Comparison of ENCODE assay signal across 10 cellular contexts in the genomic region with DNA sequence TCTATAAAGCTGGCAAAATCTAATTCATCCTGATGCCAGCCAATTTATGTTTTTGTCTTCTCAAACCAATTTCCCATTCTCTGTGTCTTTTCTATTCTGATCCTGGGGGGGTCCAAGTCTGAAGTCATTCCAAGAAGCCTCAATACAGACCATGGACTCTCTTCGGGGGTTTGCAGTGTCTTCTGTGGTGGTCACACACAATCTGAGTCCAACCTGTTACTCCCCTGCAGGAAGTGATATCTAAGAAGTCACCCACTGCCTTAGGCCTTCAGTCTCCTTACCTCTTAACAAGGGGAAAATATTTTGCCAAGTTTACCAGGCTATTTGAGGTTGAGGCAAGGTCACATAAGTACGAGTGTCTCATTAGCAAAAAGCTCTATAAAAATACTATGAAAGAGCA. TPM values are rescaled to one million over a fixed set of nuclear protein-coding genes. Genes with fewer than 3 reads are reported as not detected.
DNase-seq lines count a peak whose midpoint lies in the region; ATAC-seq and TF ChIP-seq lines count a peak whose summit lies in the region.
"Had no signal": no experiment of that assay in that cellular context is flagged by ENCODE, and none has a peak within 500 bp of the region (broad histone marks: within the 10 kb centered on the region; RNA-seq: fewer than 3 reads in every experiment).

No MANE protein-coding gene starts in this region.

- peaks cover 4% of the 10 kb centered on the region; the same call in 2 of the 3 replicates for H3K9me3 Mint-ChIP-seq in GM23338

- H3K9me2 ChIP-seq in GM23338 (ENCODE audit: insufficient read depth) (no peaks in the 10 kb centered on the region), PC-3 (replicated peaks; ENCODE audit: low read length) (no peaks in the 10 kb centered on the region)

- H3K9ac ChIP-seq in PC-3 (ENCODE audit: low read length), result no peak overlapping the region

- ATAC-seq in GM23338 (no peak), PC-3 (no peak), HG02852 (IDR thresholded peaks at IDR 0.05; ENCODE audit: unreplicated experiment) (no peak)
- ATAC-seq: body of pancreas had no signal

- H4K20me1 ChIP-seq in GM23338 (replicated peaks; ENCODE audit: insufficient read depth) (peaks cover 14% of the 10 kb centered on the region; the same call in 1 of the 2 replicates), PC-3 (ENCODE audit: low read length) (peaks cover 42% of the 10 kb centered on the region)

- no peak for TF ChIP-seq POLR2A in prostate gland (IDR thresholded peaks at IDR 0.05)

- no peaks in the 10 kb centered on the region; the same call in 1 of the 3 replicates for H3K36me3 Mint-ChIP-seq in GM23338 (ENCODE audit: low read depth)

- BruUV-seq in PC-3 (replicated peaks; lab: Mats Ljungman, UMichigan), result no TSS peak

- H3K27ac ChIP-seq in GM23338 (ENCODE audit: low read depth) (no peak overlapping the region), PC-3 (ENCODE audit: low read length) (no peak overlapping the region), prostate gland (peak overlapping the region; percentile 97 to 99)

- POLR2A ChIA-PET in PC-3 (lab: Charles Lee; ENCODE audit: unreplicated experiment), result no interaction called here

- peaks cover 49% of the 10 kb centered on the region for H3K4me1 Mint-ChIP-seq in GM23338

- H3K4me2 ChIP-seq in GM23338, result peak overlapping the region; percentile 76
- peak overlapping the region; percentile 91 for H3K4me2 ChIP-seq in PC-3 (ENCODE audit: low read length)

- TF ChIP-seq CTCF in GM23338 (conservative IDR thresholded peaks at IDR 0.05; ENCODE audit: low read depth in 2 of 2), result no peak
- TF ChIP-seq CTCF in PC-3 (conservative IDR thresholded peaks at IDR 0.05; ENCODE audit: low read depth, low read length), result no peak
- TF ChIP-seq CTCF in epithelial cell of esophagus (IDR thresholded peaks at IDR 0.05; ENCODE audit: insufficient read depth, low read depth, low read length, missing control alignments), result no peak
- no peak for TF ChIP-seq CTCF in prostate gland (IDR thresholded peaks at IDR 0.05)

- H3K27me3 ChIP-seq in GM23338 (ENCODE audit: insufficient read depth) (peaks cover 7% of the 10 kb centered on the region; the same call in 1 of the 2 replicates), PC-3 (ENCODE audit: low read length) (no peaks in the 10 kb centered on the region), prostate gland (replicated peaks; ENCODE audit: insufficient read depth) (no peaks in the 10 kb centered on the region), HAP-1 (ENCODE audit: low read depth) (no peaks in the 10 kb centered on the region)
- H3K27me3 ChIP-seq: body of pancreas had no signal

- H3K4me3 Mint-ChIP-seq in GM23338, result peak overlapping the region; percentile 95; the same call in 2 of the 3 replicates

- no peaks in the 10 kb centered on the region for H3K9me3 ChIP-seq in PC-3 (ENCODE audit: low read length)
- H3K9me3 ChIP-seq in prostate gland, result no peaks in the 10 kb centered on the region
- H3K9me3 ChIP-seq in HAP-1, result no peaks in the 10 kb centered on the region
- H3K9me3 ChIP-seq: body of pancreas had no signal

- H3K79me2 ChIP-seq in GM23338 (replicated peaks; ENCODE audit: insufficient read depth) (peaks cover 51% of the 10 kb centered on the region), PC-3 (ENCODE audit: low read length) (peaks cover 64% of the 10 kb centered on the region)

- H3K4me1 ChIP-seq in GM23338 (ENCODE audit: insufficient read depth) (peaks cover 39% of the 10 kb centered on the region), PC-3 (ENCODE audit: insufficient read depth, low read length) (peaks cover 38% of the 10 kb centered on the region), prostate gland (replicated peaks) (peaks cover 40% of the 10 kb centered on the region), HAP-1 (peaks cover 37% of the 10 kb centered on the region)

- CTCF ChIA-PET in PC-3 (lab: Charles Lee), result interaction anchor here (0.6 kb wide), 2 partner anchors 9 to 457 kb away, joined by 3 to 10 read pairs; no protein-coding TSS in a partner anchor

- H3K4me3 ChIP-seq in GM23338, result peak overlapping the region; percentile 62; the same call in 1 of the 2 replicates
- H3K4me3 ChIP-seq in PC-3 (ENCODE audit: low read length), result peak overlapping the region; percentile 84
- peak overlapping the region; percentile 97 for H3K4me3 ChIP-seq in epithelial cell of esophagus (ENCODE audit: low read length)
- H3K4me3 ChIP-seq in prostate gland, result no peak overlapping the region
- no peak overlapping the region for H3K4me3 ChIP-seq in HAP-1
- H3K4me3 ChIP-seq: body of pancreas had no signal

- no peaks in the 10 kb centered on the region for H3K36me3 ChIP-seq in GM23338 (ENCODE audit: insufficient read depth)
- peaks cover 4% of the 10 kb centered on the region; the same call in 1 of the 2 replicates for H3K36me3 ChIP-seq in PC-3 (ENCODE audit: low read depth, low read length)
- H3K36me3 ChIP-seq in prostate gland, result no peaks in the 10 kb centered on the region
- peaks cover 3% of the 10 kb centered on the region for H3K36me3 ChIP-seq in HAP-1 (replicated peaks)

- H3K27ac Mint-ChIP-seq in GM23338, result no peak overlapping the region

- H2AFZ ChIP-seq in GM23338 (no peak overlapping the region), PC-3 (ENCODE audit: low read length) (no peak overlapping the region)

- no peak for DNase-seq in GM23338 (ENCODE audit: low spot score)
- DNase-seq in PC-3, result no peak
- no peak for DNase-seq in epithelial cell of esophagus (ENCODE audit: low read depth)
- no peak for DNase-seq in prostate gland (ENCODE audit: low spot score)
- no peak for DNase-seq in HAP-1 (ENCODE audit: low spot score in 2 of 2)
- DNase-seq in NCI-H748 treated with DMSO at 0.1 percent for 48 hours (lab: John Stamatoyannopoulos, UW), result no peak
- DNase-seq: body of pancreas, NCI-H146 had no signal

- in situ Hi-C loops in HAP-1 (cut with MboI; ENCODE audit: low sequenced_read_pairs), result loop anchor here (10.0 kb wide), 1 partner anchor 103 kb away; no protein-coding TSS in a partner anchor

- H3F3A ChIP-seq in GM23338 (replicated peaks; ENCODE audit: low read depth) (no peaks in the 10 kb centered on the region; the same call in 1 of the 2 replicates), PC-3 (ENCODE audit: low read length, unreplicated experiment) (no peaks in the 10 kb centered on the region)

- 37% methylated on average over 2 of the region's 2 CpGs for WGBS in prostate gland

- H3K27me3 Mint-ChIP-seq in GM23338 (ENCODE audit: insufficient read depth, low read depth, poor library complexity), result peaks cover 22% of the 10 kb centered on the region

- intact Hi-C loops in PC-3 (cut with micrococcal nuclease) (no loop called here), prostate gland (cut with DNase I) (loop anchor here (5.0 to 10.0 kb wide), 2 partner anchors 116 to 183 kb away; a partner anchor contains a TSS)

TF ChIP-seq in GM23338, 12 proteins besides CTCF, POLR2A, EP300 and RAD21 (continues in another document):
- no peak for TF ChIP-seq ZNF114 (CRISPR knock-in tag; IDR thresholded peaks at IDR 0.05)
- no peak for TF ChIP-seq STAT1 (IDR thresholded peaks at IDR 0.05; ENCODE audit: unreplicated experiment)
- TF ChIP-seq, protein P1, sequence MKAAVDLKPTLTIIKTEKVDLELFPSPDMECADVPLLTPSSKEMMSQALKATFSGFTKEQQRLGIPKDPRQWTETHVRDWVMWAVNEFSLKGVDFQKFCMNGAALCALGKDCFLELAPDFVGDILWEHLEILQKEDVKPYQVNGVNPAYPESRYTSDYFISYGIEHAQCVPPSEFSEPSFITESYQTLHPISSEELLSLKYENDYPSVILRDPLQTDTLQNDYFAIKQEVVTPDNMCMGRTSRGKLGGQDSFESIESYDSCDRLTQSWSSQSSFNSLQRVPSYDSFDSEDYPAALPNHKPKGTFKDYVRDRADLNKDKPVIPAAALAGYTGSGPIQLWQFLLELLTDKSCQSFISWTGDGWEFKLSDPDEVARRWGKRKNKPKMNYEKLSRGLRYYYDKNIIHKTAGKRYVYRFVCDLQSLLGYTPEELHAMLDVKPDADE (IDR thresholded peaks at IDR 0.05), result no peak
- TF ChIP-seq JUNB (IDR thresholded peaks at IDR 0.05; ENCODE audit: unreplicated experiment), result no peak
- no peak for TF ChIP-seq EZH2 (IDR thresholded peaks at IDR 0.05; ENCODE audit: low read depth, unreplicated experiment)

RNA-seq across cellular contexts. Expression of a gene that starts 1.9 kb away (rescaled TPM):
- 31.0 and 38.0 TPM in 2 replicates for total RNA-seq in GM23338 (2014; rRNA removed; shearing (Covaris generic))
- polyA plus RNA-seq in GM23338 (2016; fragmentation: Nextera tagmentation; extraction: Ambion mirVana), result 9.9 and 11.0 TPM in 2 replicates
- total RNA-seq in PC-3 (2014; rRNA removed), result 48.1 and 56.0 TPM in 2 replicates
- total RNA-seq in prostate gland, result 100 to 1,000 TPM in 1 of 2 donors, 10 to 100 TPM in 1; 74.8 to 100 TPM

RNA-seq across cellular contexts. Expression of a gene that starts 48.0 kb away (rescaled TPM):
- total RNA-seq in GM23338 (2014; rRNA removed; shearing (Covaris generic)), result 0.23 and 1.0 TPM in 2 replicates
- polyA plus RNA-seq in GM23338 (2016; fragmentation: Nextera tagmentation; extraction: Ambion mirVana), result 0.21 and 0.26 TPM in 2 replicates
- total RNA-seq in PC-3 (2014; rRNA removed), result not detected in 2 replicates
- total RNA-seq in prostate gland, result not detected
- total RNA-seq: mesenteric fat pad had no signal

RNA-seq across cellular contexts. Expression of a gene that starts 50.3 kb away (rescaled TPM):
- total RNA-seq in GM23338 (2014; rRNA removed; shearing (Covaris generic)), result 0.31 TPM in 1 of 2 replicates, not detected in the other
- polyA plus RNA-seq in GM23338 (2016; fragmentation: Nextera tagmentation; extraction: Ambion mirVana), result not detected in 2 replicates
- total RNA-seq in PC-3 (2014; rRNA removed) (not detected in 2 replicates), prostate gland (not detected)
- total RNA-seq: body of pancreas, mesenteric fat pad had no signal

Comparison
In these comparisons a context has a peak if more than half of its experiments do, and no peak if none do; other contexts are left out.
1. H3K27ac ChIP-seq: peak in prostate gland (2 of 2); none in GM23338 (single experiment) and PC-3 (single experiment).
2. H3K4me3 ChIP-seq: peak in GM23338 (single experiment), PC-3 (single experiment) and epithelial cell of esophagus (single experiment); none in prostate gland (0 of 2) and HAP-1 (single experiment).